In genomic region chr13:67238277-67238859, GRCh38 we compare ENCODE assay signal across 9 cellular contexts. TPM values are rescaled to one million over a fixed set of nuclear protein-coding genes. Genes with fewer than 3 reads are reported as not detected.
DNase-seq lines count a peak whose midpoint lies in the region; ATAC-seq and TF ChIP-seq lines count a peak whose summit lies in the region.
"Had no signal": no experiment of that assay in that cellular context is flagged by ENCODE, and none has a peak within 500 bp of the region (broad histone marks: within the 10 kb centered on the region; RNA-seq: fewer than 3 reads in every experiment).

No MANE protein-coding gene starts in this region.

- peak; percentile 42 for TF ChIP-seq CTCF in DOHH2 (IDR thresholded peaks at IDR 0.05; ENCODE audit: low read depth, low read length, poor library complexity, severe bottlenecking)
- peak; percentile 61 for TF ChIP-seq CTCF in LNCAP (IDR thresholded peaks at IDR 0.05)
- TF ChIP-seq CTCF in WI38 (IDR thresholded peaks at IDR 0.05; ENCODE audit: low read depth, low read length), result peak; percentile 17; the same call in 1 of the 2 replicates
- no peak for TF ChIP-seq CTCF in Calu3 (IDR thresholded peaks at IDR 0.05; ENCODE audit: unreplicated experiment)

- H3K36me3 ChIP-seq in DOHH2 (ENCODE audit: control insufficient read depth, low read length), result no peaks in the 10 kb centered on the region
- H3K36me3 ChIP-seq: SJCRH30 had no signal

- DNase-seq in kidney tubule cell (ENCODE audit: low spot score) (peak; percentile 47), H4 (ENCODE audit: low spot score) (no peak), Calu3 (no peak)
- DNase-seq in activated CD8-positive, alpha-beta memory T cell treated with anti-CD3 and anti-CD28 coated beads, Interleukin-2, amount 50 U/mL, for 4 hours, result no peak

- no peaks in the 10 kb centered on the region for H3K9me2 ChIP-seq in DOHH2 (replicated peaks; ENCODE audit: control insufficient read depth, low read length)

- no peaks in the 10 kb centered on the region for H3K27me3 Mint-ChIP-seq in Calu3 (ENCODE audit: unreplicated experiment)

- H3K36me3 Mint-ChIP-seq in Calu3 (ENCODE audit: insufficient read depth, unreplicated experiment), result no peaks in the 10 kb centered on the region

- no peak overlapping the region for H3K27ac ChIP-seq in DOHH2 (ENCODE audit: low read depth, low read length)
- H3K27ac ChIP-seq: SJCRH30 had no signal

- intact Hi-C loops in Calu3 (cut with micrococcal nuclease; ENCODE audit: unreplicated experiment), result loop anchor here (10.0 kb wide), 1 partner anchor 1584 kb away; no protein-coding TSS in a partner anchor

- no peaks in the 10 kb centered on the region for H3K9me3 ChIP-seq in DOHH2 (ENCODE audit: control insufficient read depth, insufficient read depth, low read length)
- H3K9me3 ChIP-seq: SJCRH30 had no signal

- no peak overlapping the region for H3K4me3 Mint-ChIP-seq in Calu3 (ENCODE audit: low read depth, unreplicated experiment)

- H3K9me3 Mint-ChIP-seq in Calu3 (ENCODE audit: low read depth, unreplicated experiment), result no peaks in the 10 kb centered on the region

- no peaks in the 10 kb centered on the region for H3K4me1 Mint-ChIP-seq in Calu3 (ENCODE audit: low read depth, unreplicated experiment)

- no peak overlapping the region for H3K4me2 ChIP-seq in DOHH2 (ENCODE audit: low read length)

- H3K79me2 ChIP-seq in DOHH2 (ENCODE audit: control insufficient read depth, low read length), result no peaks in the 10 kb centered on the region

- no peaks in the 10 kb centered on the region for H3K4me1 ChIP-seq in DOHH2 (ENCODE audit: control insufficient read depth, low read length)
- H3K4me1 ChIP-seq: SJCRH30 had no signal

- no peaks in the 10 kb centered on the region for H3K27me3 ChIP-seq in DOHH2 (ENCODE audit: control insufficient read depth, low read length)
- H3K27me3 ChIP-seq: SJCRH30 had no signal

- ATAC-seq in GM21390 (IDR thresholded peaks at IDR 0.05; ENCODE audit: unreplicated experiment), result peak; percentile 76

- no peaks in the 10 kb centered on the region for H4K20me1 ChIP-seq in DOHH2 (ENCODE audit: control insufficient read depth, insufficient read depth, low read depth, low read length)

- H3K27ac Mint-ChIP-seq in Calu3 (ENCODE audit: unreplicated experiment), result no peak overlapping the region

- H3F3A ChIP-seq in DOHH2 (ENCODE audit: control insufficient read depth, insufficient read depth), result no peaks in the 10 kb centered on the region

- H3K4me3 ChIP-seq in DOHH2 (ENCODE audit: low read length), result no peak overlapping the region
- H3K4me3 ChIP-seq in WI38 (ENCODE audit: low read depth, low read length), result no peak overlapping the region
- H3K4me3 ChIP-seq: SJCRH30 had no signal

- CTCF ChIA-PET in Calu3 (lab: Charles Lee), result no interaction called here

- no TSS peak for BruUV-seq in Calu3 (replicated peaks; lab: Mats Ljungman, UMichigan)

RNA-seq across cellular contexts. Expression of gene PCDH9, which starts 8.2 kb away (rescaled TPM):
- 5.6 and 7.7 TPM in 2 replicates for total RNA-seq in H4 (2014; rRNA removed; shearing (Covaris generic))
- total RNA-seq in Calu3 (2022), result 1.3 and 2.1 TPM in 2 replicates
